10 cellular contexts compared by ENCODE assay signal in the genomic region with DNA sequence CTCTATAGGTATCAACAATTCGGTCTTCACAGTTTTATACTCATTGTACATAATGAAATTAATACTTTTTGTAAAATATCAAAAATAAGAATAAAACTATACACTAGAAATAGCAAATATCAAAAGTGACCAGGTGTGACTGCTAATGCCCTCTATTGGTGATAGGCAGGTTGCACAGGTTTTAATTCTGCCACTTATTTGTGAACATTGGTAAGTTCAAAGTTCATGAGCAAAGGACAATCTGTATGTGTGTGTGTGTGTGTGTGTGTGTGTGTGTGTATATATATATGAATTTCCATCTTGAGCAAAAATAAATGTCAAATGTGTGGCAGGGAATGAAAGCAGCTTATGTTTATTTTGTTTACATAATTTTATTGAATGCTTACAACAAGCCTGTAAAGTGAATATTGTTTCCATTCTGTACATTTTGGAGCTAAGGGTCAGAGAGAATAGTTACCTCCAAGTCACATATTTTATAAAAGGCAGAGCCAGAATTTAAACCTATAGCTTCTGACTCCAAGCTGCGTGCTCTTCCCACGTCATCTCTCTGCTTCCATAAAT.
A peak's percentile ranks its signal among the peaks of the same experiment; 100 is the strongest.
DNase-seq lines count a peak whose midpoint lies in the region; ATAC-seq and TF ChIP-seq lines count a peak whose summit lies in the region.
"Had no signal": no experiment of that assay in that cellular context is flagged by ENCODE, and none has a peak within 500 bp of the region (broad histone marks: within the 10 kb centered on the region; RNA-seq: fewer than 3 reads in every experiment).

No MANE protein-coding gene starts in this region.

- in situ Hi-C loops in GM23248 (cut with MboI) = no loop called here

- ATAC-seq in PC-3 = no peak
- no peak for ATAC-seq in GM21367 (IDR thresholded peaks at IDR 0.05; ENCODE audit: unreplicated experiment)
- no peak for ATAC-seq in HG02678 (IDR thresholded peaks at IDR 0.05; ENCODE audit: unreplicated experiment)

- H2AFZ ChIP-seq in GM23248 (no peak overlapping the region), PC-3 (ENCODE audit: low read length) (no peak overlapping the region)

- H3F3A ChIP-seq in GM23248 (ENCODE audit: insufficient read depth) (no peaks in the 10 kb centered on the region), PC-3 (ENCODE audit: low read length, unreplicated experiment) (no peaks in the 10 kb centered on the region)

- POLR2A ChIA-PET in PC-3 (lab: Charles Lee; ENCODE audit: unreplicated experiment) = no interaction called here

- H3K4me2 ChIP-seq in GM23248 (ENCODE audit: unreplicated experiment) = no peak overlapping the region
- no peak overlapping the region for H3K4me2 ChIP-seq in PC-3 (ENCODE audit: low read length)

- TF ChIP-seq CTCF in GM12865 (IDR thresholded peaks at IDR 0.05; ENCODE audit: insufficient read depth, low read depth, low read length, missing control alignments) (peak; percentile 44), PC-3 (conservative IDR thresholded peaks at IDR 0.05; ENCODE audit: low read depth, low read length) (peak; percentile 76), kidney epithelial cell (IDR thresholded peaks at IDR 0.05; ENCODE audit: insufficient read depth, low read length, poor library complexity, severe bottlenecking) (peak; percentile 58)

- H3K36me3 ChIP-seq in GM23248 (ENCODE audit: low read depth) (no peaks in the 10 kb centered on the region), PC-3 (ENCODE audit: low read depth, low read length) (no peaks in the 10 kb centered on the region), kidney epithelial cell (ENCODE audit: control insufficient read depth, insufficient read depth, low read length) (no peaks in the 10 kb centered on the region)

- no TSS peak for BruUV-seq in PC-3 (replicated peaks; lab: Mats Ljungman, UMichigan)

- CTCF ChIA-PET in PC-3 (lab: Charles Lee) = no interaction called here

- H4K20me1 ChIP-seq in GM23248 (ENCODE audit: insufficient read depth) = no peaks in the 10 kb centered on the region
- H4K20me1 ChIP-seq in PC-3 (ENCODE audit: low read length) = no peaks in the 10 kb centered on the region

- H3K9ac ChIP-seq in GM23248 = no peak overlapping the region
- H3K9ac ChIP-seq in PC-3 (ENCODE audit: low read length) = no peak overlapping the region

- H3K27me3 ChIP-seq in GM23248 (replicated peaks; ENCODE audit: insufficient read depth) (no peaks in the 10 kb centered on the region), PC-3 (ENCODE audit: low read length) (no peaks in the 10 kb centered on the region), kidney epithelial cell (ENCODE audit: control insufficient read depth, insufficient read depth, low read length) (no peaks in the 10 kb centered on the region)

- H3K4me3 ChIP-seq in GM12865 (ENCODE audit: low read depth, low read length) (no peak overlapping the region), GM23248 (no peak overlapping the region), PC-3 (ENCODE audit: low read length) (no peak overlapping the region), kidney epithelial cell (ENCODE audit: low read depth, low read length) (no peak overlapping the region)

- H3K9me3 ChIP-seq in GM23248 (ENCODE audit: low read depth) = no peaks in the 10 kb centered on the region
- H3K9me3 ChIP-seq in PC-3 (ENCODE audit: low read length) = peaks cover 6% of the 10 kb centered on the region; the same call in 1 of the 2 replicates

- intact Hi-C loops in PC-3 (cut with micrococcal nuclease) = no loop called here

- no peaks in the 10 kb centered on the region for H3K9me2 ChIP-seq in GM23248 (ENCODE audit: insufficient read depth)
- H3K9me2 ChIP-seq in PC-3 (replicated peaks; ENCODE audit: low read length) = no peaks in the 10 kb centered on the region

- no peaks in the 10 kb centered on the region for H3K79me2 ChIP-seq in GM23248 (ENCODE audit: insufficient read depth)
- H3K79me2 ChIP-seq in PC-3 (ENCODE audit: low read length) = no peaks in the 10 kb centered on the region

- no peaks in the 10 kb centered on the region for H3K4me1 ChIP-seq in GM23248 (ENCODE audit: insufficient read depth)
- H3K4me1 ChIP-seq in PC-3 (ENCODE audit: insufficient read depth, low read length) = no peaks in the 10 kb centered on the region

- WGBS in GM23248 (ENCODE audit: low coverage in 1 of 2, low lambda C conversion rate in 2 of 2, missing lambda C conversion rate in 2 of 2), 2 experiments = 18 to 24% methylated on average over 3 of the region's 3 CpGs

- H3K27ac ChIP-seq in GM23248 (no peak overlapping the region), PC-3 (ENCODE audit: low read length) (no peak overlapping the region), caudate nucleus (ENCODE audit: low read depth, low read length) (no peak overlapping the region)

- DNase-seq in GM12865 (ENCODE audit: low read depth) (peak; percentile 23), GM23248 (peak; percentile 8), PC-3 (peak; percentile 63), kidney epithelial cell (ENCODE audit: low read depth) (no peak), caudate nucleus (lab: John Stamatoyannopoulos, UW) (no peak)
- no peak for DNase-seq in NK-92 treated with Interleukin-12 subunit alpha and Interleukin-12 subunit beta, amount 100 ng/mL, for 24 hours (lab: John Stamatoyannopoulos, UW)
- DNase-seq: NCI-H1092 treated with DMSO at 0.1 percent for 48 hours, occipital lobe had no signal

Comparison
In these comparisons a context has a peak if more than half of its experiments do, and no peak if none do; other contexts are left out.
1. DNase-seq: peak in GM12865 (single experiment), GM23248 (single experiment) and PC-3 (single experiment); none in kidney epithelial cell (single experiment), caudate nucleus (0 of 61) and NK-92 treated with Interleukin-12 subunit alpha and Interleukin-12 subunit beta, amount 100 ng/mL, for 24 hours (single experiment).
2. Peak in every context shown above with its lines, with median percentiles within 50 percentile points of each other: CTCF ChIP-seq.